ENCODE assay signal across 1 cellular context in genomic region chr13:20498659-20499058, GRCh38.
TF ChIP-seq lines count a peak whose summit lies in the region.

No MANE protein-coding gene starts in this region.

TF ChIP-seq in HEK293, 187 proteins besides CTCF, POLR2A, EP300 and RAD21 (continued from another document):
- no peak for TF ChIP-seq ZBTB6 (tag by site-specific recombination; IDR thresholded peaks at IDR 0.05)
- peak; percentile 57 for TF ChIP-seq FEZF1 (tag by site-specific recombination; IDR thresholded peaks at IDR 0.05)
- no peak for TF ChIP-seq ZFP69B (tag by site-specific recombination; IDR thresholded peaks at IDR 0.05)
- no peak for TF ChIP-seq ZNF501 (tag by site-specific recombination; IDR thresholded peaks at IDR 0.05)
- peak; percentile 49; the same call in 1 of the 2 replicates for TF ChIP-seq TCF7L2 (IDR thresholded peaks at IDR 0.05; ENCODE audit: borderline replicate concordance, low read depth, low read length)
- 0 out of 2 replicates have a peak, but pooled peaks have one; percentile 25 for TF ChIP-seq ZNF843 (tag by site-specific recombination; IDR thresholded peaks at IDR 0.05)
